Comparison of ENCODE assay signal across 8 cellular contexts in genomic region chr9:34376596-34377401, GRCh38. TPM values are rescaled to one million over a fixed set of nuclear protein-coding genes. Genes with fewer than 3 reads are reported as not detected.
DNase-seq lines count a peak whose midpoint lies in the region; ATAC-seq and TF ChIP-seq lines count a peak whose summit lies in the region.

TSS of gene MYORG (minus strand) at chr9:34376898. CDS start at chr9:34372943, 3,955 bp downstream.

- H3K27ac Mint-ChIP-seq in activated naive CD8-positive, alpha-beta T cell treated with anti-CD3 and anti-CD28 coated beads, Interleukin-2, amount 10 ng/mL, durations not matched to agents 7 days and 5 days: peak within 1 kb of the TSS; percentile 91

- no peaks in the 10 kb centered on the region for H3K9me3 Mint-ChIP-seq in activated naive CD8-positive, alpha-beta T cell treated with anti-CD3 and anti-CD28 coated beads, Interleukin-2, amount 10 ng/mL, durations not matched to agents 7 days and 5 days

- H3K36me3 Mint-ChIP-seq in activated naive CD8-positive, alpha-beta T cell treated with anti-CD3 and anti-CD28 coated beads, Interleukin-2, amount 10 ng/mL, durations not matched to agents 7 days and 5 days: peaks cover 7% of the 10 kb centered on the region

- WGBS in tibial nerve, 2 donors: 0 to 1% methylated on average over 37 to 45 of the region's 54 CpGs

- H3K79me2 ChIP-seq in parathyroid adenoma: no peaks in the 10 kb centered on the region

- no peaks in the 10 kb centered on the region for H3K9me3 ChIP-seq in cardiac muscle cell (ENCODE audit: low read depth)
- no peaks in the 10 kb centered on the region for H3K9me3 ChIP-seq in parathyroid adenoma (ENCODE audit: control insufficient read depth, low read length)
- peaks cover 0 to 6% (median 0%) of the 10 kb centered on the region in 4 donors for H3K9me3 ChIP-seq in tibial nerve

- H3K27ac ChIP-seq in cardiac muscle cell (no peak within 1 kb of the TSS), parathyroid adenoma (peak within 1 kb of the TSS; percentile 58), tibial nerve (peak within 1 kb of the TSS; percentile 23 to 84 (median 76))

- TF ChIP-seq EP300 in tibial nerve (IDR thresholded peaks at IDR 0.05): peak; percentile 61 to 68

- POLR2A ChIA-PET in activated naive CD8-positive, alpha-beta T cell treated with anti-CD3 and anti-CD28 coated beads, Interleukin-2, amount 10 ng/mL, durations not matched to agents 7 days and 5 days (lab: Charles Lee): interaction anchor here (0.6 to 3.1 kb wide), 11 partner anchors 12 to 561 kb away, joined by 3 to 19 read pairs (median 4); partner anchors contain the start of gene SIGMAR1

- H3K4me1 Mint-ChIP-seq in activated naive CD8-positive, alpha-beta T cell treated with anti-CD3 and anti-CD28 coated beads, Interleukin-2, amount 10 ng/mL, durations not matched to agents 7 days and 5 days: peaks cover 29% of the 10 kb centered on the region

- H3K4me3 ChIP-seq in cardiac muscle cell (peak within 1 kb of the TSS; percentile 50), parathyroid adenoma (ENCODE audit: low read depth, low read length) (peak within 1 kb of the TSS; percentile 61), tibial nerve (peak within 1 kb of the TSS; percentile 42 to 76 (median 62))

- peak; percentile 96 for DNase-seq in NCI-H1092 treated with DMSO at 0.1 percent for 48 hours (lab: John Stamatoyannopoulos, UW)
- DNase-seq in SKM-1 treated with dmso at 0.1 percent for 144 hours (lab: John Stamatoyannopoulos, UW; ENCODE audit: unreplicated experiment): peak; percentile 96
- DNase-seq in activated naive CD8-positive, alpha-beta T cell treated with anti-CD3 and anti-CD28 coated beads, Interleukin-2, amount 10 ng/mL, durations not matched to agents 7 days and 5 days: peak; percentile 98
- peak; percentile 87 to 96 for DNase-seq in cardiac muscle cell (ENCODE audit: low read depth in 1 of 2, low spot score in 1 of 2)
- DNase-seq in tibial nerve (ENCODE audit: low spot score in 2 of 2): peak; percentile 68 to 84

- H3K27me3 Mint-ChIP-seq in activated naive CD8-positive, alpha-beta T cell treated with anti-CD3 and anti-CD28 coated beads, Interleukin-2, amount 10 ng/mL, durations not matched to agents 7 days and 5 days: peaks cover 9% of the 10 kb centered on the region

- peak within 1 kb of the TSS; percentile 95 for H3K4me3 Mint-ChIP-seq in activated naive CD8-positive, alpha-beta T cell treated with anti-CD3 and anti-CD28 coated beads, Interleukin-2, amount 10 ng/mL, durations not matched to agents 7 days and 5 days

- H3K36me3 ChIP-seq in cardiac muscle cell (no peaks in the 10 kb centered on the region), parathyroid adenoma (ENCODE audit: control insufficient read depth, insufficient read depth, low read length) (no peaks in the 10 kb centered on the region), tibial nerve (peaks cover 0 to 8% (median 0%) of the 10 kb centered on the region in 3 donors)

- peak; percentile 84 for ATAC-seq in HG02623 (IDR thresholded peaks at IDR 0.05; ENCODE audit: unreplicated experiment)
- peak; percentile 81 for ATAC-seq in activated naive CD8-positive, alpha-beta T cell treated with anti-CD3 and anti-CD28 coated beads, Interleukin-2, amount 10 ng/mL, durations not matched to agents 7 days and 5 days (ENCODE audit: low read depth)

- H3K9ac ChIP-seq in parathyroid adenoma: no peak within 1 kb of the TSS

- TF ChIP-seq POLR2A in GM10847 (IDR thresholded peaks at IDR 0.05; ENCODE audit: extremely low read depth, insufficient read length) (peak; percentile 17), tibial nerve (IDR thresholded peaks at IDR 0.05) (peak in 1 of 2 donors; percentile 68)

- H3K4me1 ChIP-seq in cardiac muscle cell (ENCODE audit: low read depth) (no peaks in the 10 kb centered on the region), parathyroid adenoma (no peaks in the 10 kb centered on the region), tibial nerve (peaks cover 0 to 49% (median 32%) of the 10 kb centered on the region in 4 donors)

- H3K4me2 ChIP-seq in parathyroid adenoma (ENCODE audit: low read length): peak within 1 kb of the TSS; percentile 98

- TF ChIP-seq CTCF in cardiac muscle cell (IDR thresholded peaks at IDR 0.05; ENCODE audit: low read depth, low read length) (no peak), parathyroid adenoma (IDR thresholded peaks at IDR 0.05) (no peak), tibial nerve (IDR thresholded peaks at IDR 0.05) (no peak)

- H2AFZ ChIP-seq in parathyroid adenoma: peak within 1 kb of the TSS; percentile 88

- H3K27me3 ChIP-seq in cardiac muscle cell (peaks cover 19% of the 10 kb centered on the region), parathyroid adenoma (ENCODE audit: control insufficient read depth, insufficient read depth, low read length) (no peaks in the 10 kb centered on the region), tibial nerve (peaks cover 0 to 18% of the 10 kb centered on the region in 2 donors)

RNA-seq across cellular contexts. Expression of gene MYORG, which starts in this region (rescaled TPM):
- total RNA-seq in activated naive CD8-positive, alpha-beta T cell treated with anti-CD3 and anti-CD28 coated beads, Interleukin-2, amount 10 ng/mL, durations not matched to agents 7 days and 5 days: 1 to 10 TPM; 4.7 to 5.5 TPM
- total RNA-seq in cardiac muscle cell: 0.92 and 2.0 TPM in 2 replicates
- polyA plus RNA-seq in cardiac muscle cell: 1.1 and 1.2 TPM in 2 replicates
- 1 to 10 TPM; 4.8 to 9.0 (median 6.9) TPM for total RNA-seq in tibial nerve
